In genomic region chr22:23109079-23109347, GRCh38 we compare ENCODE assay signal across 32 cellular contexts. TPM values are rescaled to one million over a fixed set of nuclear protein-coding genes. Genes with fewer than 3 reads are reported as not detected.
"Had no signal": no experiment of that assay in that cellular context is flagged by ENCODE, and none has a peak within 500 bp of the region (broad histone marks: within the 10 kb centered on the region; RNA-seq: fewer than 3 reads in every experiment).

No MANE protein-coding gene starts in this region.

- H3K36me3 Mint-ChIP-seq: activated naive CD4-positive, alpha-beta T cell treated with anti-CD3 and anti-CD28 coated beads, Interleukin-2, amount 50 U/mL, for 72 hours had no signal

- H3K27ac Mint-ChIP-seq: activated B cell treated with CpG ODN at 0.5 μM for 24 hours; activated CD4-positive, alpha-beta memory T cell treated with anti-CD3 and anti-CD28 coated beads, Interleukin-2, amount 10 ng/mL, durations not matched to agents 7 days and 5 days; activated naive CD4-positive, alpha-beta T cell treated with anti-CD3 and anti-CD28 coated beads for 36 hours; activated T-cell treated with anti-CD3 and anti-CD28 coated beads, Interleukin-2, amount 50 U/mL, for 72 hours; activated T-helper 17 cell treated with anti-CD3 and anti-CD28 coated beads, Interleukin-2, amount 50 U/mL, for 72 hours had no signal

- H3K4me2 ChIP-seq: KMS-11 had no signal

- DNase-seq: activated B cell treated with CpG ODN at 0.5 μM for 24 hours; activated CD4-positive, alpha-beta memory T cell treated with anti-CD3 and anti-CD28 coated beads, Interleukin-2, amount 10 ng/mL, durations not matched to agents 7 days and 5 days; activated CD4-positive, alpha-beta T cell treated with anti-CD3 and anti-CD28 coated beads for 4 hours; activated CD4-positive, CD25-positive, alpha-beta regulatory T cell treated with anti-CD3 and anti-CD28 coated beads, Interleukin-2, amount 50 U/mL, for 72 hours; activated CD8-positive, alpha-beta memory T cell treated with anti-CD3 and anti-CD28 coated beads for 24 hours; activated effector memory CD4-positive, alpha-beta T cell treated with anti-CD3 and anti-CD28 coated beads, Interleukin-2, amount 50 U/mL, for 16 hours; activated naive CD4-positive, alpha-beta T cell treated with anti-CD3 and anti-CD28 coated beads for 36 hours; activated T-cell treated with anti-CD3 and anti-CD28 coated beads, Interleukin-2, amount 50 U/mL, for 1 hour; activated T-cell treated with anti-CD3 and anti-CD28 coated beads, Interleukin-2, amount 50 U/mL, for 72 hours; anterior cingulate cortex; brain microvascular endothelial cell; central memory CD4-positive, alpha-beta T cell; MM.1S; MV-4-11; NCI-H1092; NCI-H1436 treated with DMSO at 0.1 percent for 48 hours; NCI-H1694 treated with DMSO at 0.1 percent for 48 hours; NCI-H2029; NCI-H510A; NCI-H526; NCI-H748 treated with DMSO at 0.1 percent for 48 hours; Right ventricle myocardium superior; T1000 had no signal

- H3K27me3 Mint-ChIP-seq: activated B cell treated with CpG ODN at 0.5 μM for 24 hours; activated T-helper 17 cell treated with anti-CD3 and anti-CD28 coated beads, Interleukin-2, amount 50 U/mL, for 72 hours had no signal

- H3K9me3 Mint-ChIP-seq: activated B cell treated with CpG ODN at 0.5 μM for 24 hours; activated CD4-positive, alpha-beta memory T cell treated with anti-CD3 and anti-CD28 coated beads, Interleukin-2, amount 10 ng/mL, durations not matched to agents 7 days and 5 days; activated naive CD4-positive, alpha-beta T cell treated with anti-CD3 and anti-CD28 coated beads for 36 hours; activated naive CD4-positive, alpha-beta T cell treated with anti-CD3 and anti-CD28 coated beads, Interleukin-2, amount 50 U/mL, for 72 hours; activated T-cell treated with anti-CD3 and anti-CD28 coated beads, Interleukin-2, amount 50 U/mL, for 72 hours; activated T-helper 17 cell treated with anti-CD3 and anti-CD28 coated beads, Interleukin-2, amount 50 U/mL, for 72 hours had no signal

- H3K4me1 Mint-ChIP-seq: activated B cell treated with CpG ODN at 0.5 μM for 24 hours; activated CD4-positive, alpha-beta memory T cell treated with anti-CD3 and anti-CD28 coated beads, Interleukin-2, amount 10 ng/mL, durations not matched to agents 7 days and 5 days had no signal

- H3K27me3 ChIP-seq: adrenal gland had no signal

- H3K27ac ChIP-seq: brain microvascular endothelial cell, KMS-11, SK-N-MC had no signal

- H3K4me3 ChIP-seq: adrenal gland, SK-N-MC had no signal

- H3K36me3 ChIP-seq: adrenal gland, brain microvascular endothelial cell had no signal

- ATAC-seq: activated naive CD4-positive, alpha-beta T cell treated with anti-CD3 and anti-CD28 coated beads, Interleukin-2, amount 50 U/mL, for 72 hours; activated T-cell treated with anti-CD3 and anti-CD28 coated beads, Interleukin-2, amount 50 U/mL, for 72 hours; activated T-helper 17 cell treated with anti-CD3 and anti-CD28 coated beads, Interleukin-2, amount 50 U/mL, for 72 hours had no signal

- H3K4me3 Mint-ChIP-seq: activated B cell treated with CpG ODN at 0.5 μM for 24 hours; activated CD4-positive, alpha-beta memory T cell treated with anti-CD3 and anti-CD28 coated beads, Interleukin-2, amount 10 ng/mL, durations not matched to agents 7 days and 5 days; activated naive CD4-positive, alpha-beta T cell treated with anti-CD3 and anti-CD28 coated beads for 36 hours; activated T-cell treated with anti-CD3 and anti-CD28 coated beads, Interleukin-2, amount 50 U/mL, for 72 hours; activated T-helper 17 cell treated with anti-CD3 and anti-CD28 coated beads, Interleukin-2, amount 50 U/mL, for 72 hours had no signal

- H3K9me3 ChIP-seq: adrenal gland had no signal

- H3K9ac ChIP-seq: KMS-11 had no signal

RNA-seq across cellular contexts. Expression of gene RSPH14, which starts 32.8 kb away (rescaled TPM):
- total RNA-seq: activated B cell treated with CpG ODN at 0.5 μM for 24 hours; activated CD4-positive, alpha-beta memory T cell treated with anti-CD3 and anti-CD28 coated beads, Interleukin-2, amount 10 ng/mL, durations not matched to agents 7 days and 5 days; activated T-helper 17 cell treated with anti-CD3 and anti-CD28 coated beads, Interleukin-2, amount 50 U/mL, for 72 hours; chondrocyte; LHCN-M2; Right ventricle myocardium superior; T-helper 1 cell treated with Interleukin-12 subunit alpha and Interleukin-12 subunit beta and Interleukin-4 antibody, amounts not matched to agents 30 ng/mL and 1 ng/mL, for 36 hours; T-helper 2 cell treated with Interferon-gamma antibody and Interleukin-4, amounts not matched to agents 100 ng/mL and 5 ng/mL, for 36 hours had no signal

RNA-seq across cellular contexts. Expression of gene RAB36, which starts 36.3 kb away (rescaled TPM):
- total RNA-seq: activated naive CD4-positive, alpha-beta T cell treated with anti-CD3 and anti-CD28 coated beads for 36 hours; T-helper 1 cell treated with Interleukin-12 subunit alpha and Interleukin-12 subunit beta and Interleukin-4 antibody, amounts not matched to agents 30 ng/mL and 1 ng/mL, for 36 hours; T-helper 2 cell treated with Interferon-gamma antibody and Interleukin-4, amounts not matched to agents 100 ng/mL and 5 ng/mL, for 36 hours had no signal
